ENCODE assay signal across 8 cellular contexts in genomic region chr1:227947425-227947677, GRCh38. TPM values are rescaled to one million over a fixed set of nuclear protein-coding genes. Genes with fewer than 3 reads are reported as not detected.
DNase-seq lines count a peak whose midpoint lies in the region; ATAC-seq and TF ChIP-seq lines count a peak whose summit lies in the region.

No MANE protein-coding gene starts in this region.

- H3K4me3 ChIP-seq in cardiac muscle cell = peak overlapping the region; percentile 75
- peak overlapping the region; percentile 51 for H3K4me3 ChIP-seq in skeletal muscle cell (ENCODE audit: low read depth, low read length)

- POLR2A ChIA-PET in activated CD4-positive, alpha-beta memory T cell treated with anti-CD3 and anti-CD28 coated beads for 36 hours (lab: Charles Lee) = no interaction called here

- H3K4me3 Mint-ChIP-seq in activated CD4-positive, alpha-beta memory T cell treated with anti-CD3 and anti-CD28 coated beads for 36 hours = peak overlapping the region; percentile 68

- H3K9me3 ChIP-seq in cardiac muscle cell (ENCODE audit: low read depth) = no peaks in the 10 kb centered on the region

- no peaks in the 10 kb centered on the region for H3K4me1 ChIP-seq in cardiac muscle cell (ENCODE audit: low read depth)

- H3K27me3 ChIP-seq in cardiac muscle cell = peaks cover 25% of the 10 kb centered on the region

- ATAC-seq in GM19351 (IDR thresholded peaks at IDR 0.05; ENCODE audit: unreplicated experiment) = peak; percentile 15
- ATAC-seq in HG03378 (IDR thresholded peaks at IDR 0.05; ENCODE audit: unreplicated experiment) = no peak
- ATAC-seq in HG03025 (IDR thresholded peaks at IDR 0.05; ENCODE audit: low FRiP score, unreplicated experiment) = no peak

- no peaks in the 10 kb centered on the region for H3K9me3 Mint-ChIP-seq in activated CD4-positive, alpha-beta memory T cell treated with anti-CD3 and anti-CD28 coated beads for 36 hours

- H3K27ac ChIP-seq in cardiac muscle cell = no peak overlapping the region

- H3K27ac Mint-ChIP-seq in activated CD4-positive, alpha-beta memory T cell treated with anti-CD3 and anti-CD28 coated beads for 36 hours = no peak overlapping the region

- peaks cover 6% of the 10 kb centered on the region for H3K4me1 Mint-ChIP-seq in activated CD4-positive, alpha-beta memory T cell treated with anti-CD3 and anti-CD28 coated beads for 36 hours (ENCODE audit: low read depth)

- DNase-seq in activated CD4-positive, alpha-beta memory T cell treated with anti-CD3 and anti-CD28 coated beads for 36 hours = no peak
- DNase-seq in cardiac muscle cell (ENCODE audit: low read depth in 1 of 2, low spot score in 1 of 2) (no peak), skeletal muscle cell (ENCODE audit: low read depth) (no peak), NCI-H510A (lab: John Stamatoyannopoulos, UW) (no peak), mucosa of gallbladder (ENCODE audit: low spot score) (no peak)

- H3K36me3 Mint-ChIP-seq in activated CD4-positive, alpha-beta memory T cell treated with anti-CD3 and anti-CD28 coated beads for 36 hours = no peaks in the 10 kb centered on the region

- H3K27me3 Mint-ChIP-seq in activated CD4-positive, alpha-beta memory T cell treated with anti-CD3 and anti-CD28 coated beads for 36 hours = peaks cover 15% of the 10 kb centered on the region

- no peaks in the 10 kb centered on the region for H3K36me3 ChIP-seq in cardiac muscle cell

- CTCF ChIA-PET in activated CD4-positive, alpha-beta memory T cell treated with anti-CD3 and anti-CD28 coated beads for 36 hours (lab: Charles Lee) = interaction anchor here (1.0 to 8.2 kb wide), 2 partner anchors 15 to 184 kb away, joined by 3 to 106 read pairs; no protein-coding TSS in a partner anchor

- intact Hi-C loops in activated CD4-positive, alpha-beta memory T cell treated with anti-CD3 and anti-CD28 coated beads for 36 hours (cut with micrococcal nuclease) = loop anchor here (2.0 kb wide), 1 partner anchor 467 kb away; no protein-coding TSS in a partner anchor

- TF ChIP-seq CTCF in cardiac muscle cell (IDR thresholded peaks at IDR 0.05; ENCODE audit: low read depth, low read length) = no peak

RNA-seq across cellular contexts. Expression of gene WNT9A, which starts 0.4 kb away (rescaled TPM):
- under 1 TPM; 0.07 to 0.12 TPM for total RNA-seq in activated CD4-positive, alpha-beta memory T cell treated with anti-CD3 and anti-CD28 coated beads for 36 hours
- total RNA-seq in cardiac muscle cell = 1.4 and 1.9 TPM in 2 replicates
- polyA plus RNA-seq in cardiac muscle cell = 0.14 TPM in 1 of 2 replicates, not detected in the other
- total RNA-seq in mucosa of gallbladder = 2.2 TPM

RNA-seq across cellular contexts. Expression of gene WNT3A, which starts 59.4 kb away (rescaled TPM):
- total RNA-seq in activated CD4-positive, alpha-beta memory T cell treated with anti-CD3 and anti-CD28 coated beads for 36 hours = not detected
- total RNA-seq in cardiac muscle cell (not detected in 2 replicates), mucosa of gallbladder (0.06 TPM)
- polyA plus RNA-seq in cardiac muscle cell = 0.12 TPM in 1 of 2 replicates, not detected in the other
